Comparison of ENCODE assay signal across 25 cellular contexts in genomic region chr12:120993496-120993895, GRCh38. TPM values are rescaled to one million over a fixed set of nuclear protein-coding genes. Genes with fewer than 3 reads are reported as not detected.
"Had no signal": no experiment of that assay in that cellular context is flagged by ENCODE, and none has a peak within 500 bp of the region (broad histone marks: within the 10 kb centered on the region; RNA-seq: fewer than 3 reads in every experiment).

No MANE protein-coding gene starts in this region.

- H3K27ac ChIP-seq: KMS-11, SJSA1, SK-N-MC had no signal

- DNase-seq: IMR-90, Kasumi-1, MM.1S, NCI-H1092 treated with DMSO at 0.1 percent for 48 hours, NCI-H1436, NCI-H187, NCI-H2029, NCI-H2081 treated with DMSO at 0.1 percent for 48 hours, NCI-H2171, NCI-H226, NCI-H446, NCI-H510A, NCI-H524 treated with DMSO at 0.1 percent for 48 hours, NCI-H69, NCI-H774, Right ventricle myocardium superior, RPMI8226, SIG-M5 had no signal

- H3K4me3 ChIP-seq: SJSA1, SK-N-MC had no signal

- H3K36me3 ChIP-seq: SJSA1 had no signal

- H3K4me2 ChIP-seq: KMS-11 had no signal

- H3K9me3 ChIP-seq: SJSA1 had no signal

- H3K4me1 ChIP-seq: SJSA1 had no signal

- ATAC-seq: HepG2 had no signal

- H3K9ac ChIP-seq: KMS-11 had no signal

- FAIRE-seq: HepG2, RCC 7860 had no signal

RNA-seq across cellular contexts. Expression of gene HNF1A, which starts 15.2 kb away (rescaled TPM):
- total RNA-seq: HT1080, M059J, Right ventricle myocardium superior, SJSA1 had no signal
- polyA plus RNA-seq: IMR-90 had no signal

RNA-seq across cellular contexts. Expression of gene OASL, which starts 45.5 kb away (rescaled TPM):
- total RNA-seq: SJSA1 had no signal
